Comparison of ENCODE assay signal across 21 cellular contexts in the genomic region with DNA sequence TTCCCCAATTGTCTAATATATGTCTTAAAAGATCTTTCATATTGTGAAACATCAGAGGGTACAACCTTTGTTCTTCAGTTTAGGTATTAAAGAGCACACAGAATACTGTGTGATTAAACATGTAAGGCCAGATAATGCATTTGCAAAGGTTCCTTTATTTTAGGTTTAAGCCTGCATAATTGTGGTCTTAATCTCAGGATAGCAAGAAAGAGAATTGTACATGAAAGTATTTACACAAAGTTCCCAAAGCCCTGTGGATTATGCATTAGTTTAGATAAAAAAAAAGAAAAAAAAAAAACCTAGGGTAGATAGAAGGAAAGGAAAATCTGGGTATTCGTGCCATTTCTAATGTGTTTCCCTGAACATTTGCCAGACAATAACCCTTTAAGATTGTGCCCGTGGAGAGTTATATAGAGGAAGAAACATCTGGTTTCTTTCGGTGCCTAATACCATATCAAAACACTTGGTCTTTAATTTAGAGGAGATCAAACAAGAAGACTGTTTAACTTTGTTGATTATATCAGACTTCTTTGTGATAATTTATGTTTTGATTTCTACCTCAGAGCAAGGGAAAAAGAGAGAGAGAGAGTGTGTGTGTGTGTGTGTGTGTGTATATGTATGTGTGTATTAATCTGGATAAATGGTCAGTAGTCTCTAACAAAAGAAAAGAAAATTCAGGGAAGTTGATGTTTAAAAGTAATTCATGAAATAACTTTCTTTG.
DNase-seq lines count a peak whose midpoint lies in the region; ATAC-seq and TF ChIP-seq lines count a peak whose summit lies in the region.
"Had no signal": no experiment of that assay in that cellular context is flagged by ENCODE, and none has a peak within 500 bp of the region (broad histone marks: within the 10 kb centered on the region; RNA-seq: fewer than 3 reads in every experiment).

No MANE protein-coding gene starts in this region.

- H3K27ac ChIP-seq in SJSA1, result peak overlapping the region; percentile 38
- H3K27ac ChIP-seq: psoas muscle, skin epidermis, tibial nerve had no signal

- no peak overlapping the region for H3K4me3 Mint-ChIP-seq in HFFc6
- H3K4me3 Mint-ChIP-seq in progenitor cell of endocrine pancreas (ENCODE audit: low read depth), result no peak overlapping the region
- H3K4me3 Mint-ChIP-seq in CD14-positive monocyte, result no peak overlapping the region
- H3K4me3 Mint-ChIP-seq: activated CD8-positive, alpha-beta memory T cell treated with anti-CD3 and anti-CD28 coated beads, Interleukin-2, amount 10 ng/mL, durations not matched to agents 7 days and 5 days; naive thymus-derived CD8-positive, alpha-beta T cell had no signal

- no peaks in the 10 kb centered on the region for H3K27me3 ChIP-seq in SJSA1 (replicated peaks)
- H3K27me3 ChIP-seq: tibial nerve had no signal

- no peak for ATAC-seq in GM19023 (IDR thresholded peaks at IDR 0.05; ENCODE audit: unreplicated experiment)
- ATAC-seq: activated CD8-positive, alpha-beta memory T cell treated with anti-CD3 and anti-CD28 coated beads, Interleukin-2, amount 10 ng/mL, durations not matched to agents 7 days and 5 days; naive thymus-derived CD8-positive, alpha-beta T cell; psoas muscle; stimulated activated naive CD8-positive, alpha-beta T cell treated with anti-CD3 and anti-CD28 coated beads, Interleukin-15, Interleukin-2, amounts not matched to agents 100 U/mL and 50 U/mL, for 24 hours had no signal

- no peaks in the 10 kb centered on the region for H3K9me3 ChIP-seq in SJSA1 (replicated peaks)
- H3K9me3 ChIP-seq: psoas muscle, tibial nerve had no signal

- TF ChIP-seq CTCF in HFFc6 (IDR thresholded peaks at IDR 0.05) (no peak), fibroblast of the aortic adventitia (IDR thresholded peaks at IDR 0.05; ENCODE audit: insufficient read depth, low read length) (no peak), progenitor cell of endocrine pancreas (IDR thresholded peaks at IDR 0.05; ENCODE audit: unreplicated experiment) (no peak), CD14-positive monocyte (IDR thresholded peaks at IDR 0.05) (no peak)

- H3K9me3 Mint-ChIP-seq in HFFc6 (no peaks in the 10 kb centered on the region), progenitor cell of endocrine pancreas (ENCODE audit: low read depth) (no peaks in the 10 kb centered on the region), CD14-positive monocyte (peaks cover 0 to 2% (median 0%) of the 10 kb centered on the region in 7 donors)
- H3K9me3 Mint-ChIP-seq: activated T-helper 2 cell treated with anti-CD3 and anti-CD28 coated beads, Interferon-gamma antibody, Interleukin-2, Interleukin-4, amounts not matched to agents 10 μg/mL and 5 μg/mL and 100 μg/mL, durations not matched to agents 14 hours and 24 hours and 36 hours; naive thymus-derived CD8-positive, alpha-beta T cell had no signal

- H3K36me3 Mint-ChIP-seq in HFFc6 (ENCODE audit: low read depth) (peaks cover 72% of the 10 kb centered on the region), progenitor cell of endocrine pancreas (ENCODE audit: insufficient read depth) (peaks cover 23% of the 10 kb centered on the region), CD14-positive monocyte (peaks cover 47 to 53% of the 10 kb centered on the region in 2 donors)

- H3K27me3 Mint-ChIP-seq in HFFc6 (ENCODE audit: insufficient read depth), result peaks cover 3% of the 10 kb centered on the region
- no peaks in the 10 kb centered on the region for H3K27me3 Mint-ChIP-seq in progenitor cell of endocrine pancreas
- H3K27me3 Mint-ChIP-seq in CD14-positive monocyte (ENCODE audit: low read depth in 3 of 3), result no peaks in the 10 kb centered on the region
- H3K27me3 Mint-ChIP-seq: activated CD8-positive, alpha-beta memory T cell treated with anti-CD3 and anti-CD28 coated beads, Interleukin-2, amount 10 ng/mL, durations not matched to agents 7 days and 5 days; naive thymus-derived CD8-positive, alpha-beta T cell had no signal

- no peak overlapping the region for H3K4me3 ChIP-seq in SJSA1
- no peak overlapping the region for H3K4me3 ChIP-seq in fibroblast of the aortic adventitia (ENCODE audit: low read depth, low read length)
- H3K4me3 ChIP-seq: psoas muscle, skin epidermis, tibial nerve had no signal

- DNase-seq in HFFc6, result no peak
- peak in 1 of 2 experiments; percentile 20 for DNase-seq in SJSA1 (ENCODE audit: low read depth in 1 of 2, low spot score in 2 of 2)
- DNase-seq in fibroblast of the aortic adventitia (ENCODE audit: low read depth), result peak; percentile 36
- DNase-seq in progenitor cell of endocrine pancreas (ENCODE audit: low spot score, unreplicated experiment), result no peak
- no peak for DNase-seq in DMS 273 (lab: John Stamatoyannopoulos, UW; ENCODE audit: unreplicated experiment)
- DNase-seq in CD14-positive monocyte (ENCODE audit: low spot score), result no peak
- DNase-seq: activated CD4-positive, alpha-beta T cell treated with anti-CD3 and anti-CD28 coated beads for 48 hours; activated CD8-positive, alpha-beta memory T cell treated with anti-CD3 and anti-CD28 coated beads, Interleukin-2, amount 10 ng/mL, durations not matched to agents 7 days and 5 days; AML-193; DND-41; left cardiac atrium; naive thymus-derived CD8-positive, alpha-beta T cell; NCI-H2107; psoas muscle; Right ventricle myocardium superior; stimulated activated CD4-positive, alpha-beta T cell treated with anti-CD3 and anti-CD28 coated beads, Interleukin-2, amount 100 ng/mL, for 48 hours; stimulated activated naive CD8-positive, alpha-beta T cell treated with anti-CD3 and anti-CD28 coated beads, Interleukin-15, Interleukin-2, amounts not matched to agents 100 U/mL and 50 U/mL, for 24 hours had no signal

- H3K4me1 Mint-ChIP-seq in HFFc6 (ENCODE audit: low read depth) (peaks cover 39% of the 10 kb centered on the region), progenitor cell of endocrine pancreas (ENCODE audit: low read depth) (peaks cover 21% of the 10 kb centered on the region), CD14-positive monocyte (no peaks in the 10 kb centered on the region)
- H3K4me1 Mint-ChIP-seq: activated CD8-positive, alpha-beta memory T cell treated with anti-CD3 and anti-CD28 coated beads, Interleukin-2, amount 10 ng/mL, durations not matched to agents 7 days and 5 days had no signal

- peak overlapping the region; percentile 78 for H3K27ac Mint-ChIP-seq in HFFc6
- peak overlapping the region; percentile 58 for H3K27ac Mint-ChIP-seq in progenitor cell of endocrine pancreas
- H3K27ac Mint-ChIP-seq in CD14-positive monocyte, result peak overlapping the region in 1 of 7 donors; percentile 10
- H3K27ac Mint-ChIP-seq: activated CD8-positive, alpha-beta memory T cell treated with anti-CD3 and anti-CD28 coated beads, Interleukin-2, amount 10 ng/mL, durations not matched to agents 7 days and 5 days; activated T-helper 2 cell treated with anti-CD3 and anti-CD28 coated beads, Interferon-gamma antibody, Interleukin-2, Interleukin-4, amounts not matched to agents 10 μg/mL and 5 μg/mL and 100 μg/mL, durations not matched to agents 14 hours and 24 hours and 36 hours; naive thymus-derived CD8-positive, alpha-beta T cell had no signal

- H3K36me3 ChIP-seq in SJSA1, result peaks cover 28% of the 10 kb centered on the region

- intact Hi-C loops in CD14-positive monocyte (cut with micrococcal nuclease), result no loop called here

- peaks cover 24% of the 10 kb centered on the region for H3K4me1 ChIP-seq in SJSA1 (replicated peaks)
- H3K4me1 ChIP-seq: psoas muscle had no signal
